33 cellular contexts compared by ENCODE assay signal in the genomic region with DNA sequence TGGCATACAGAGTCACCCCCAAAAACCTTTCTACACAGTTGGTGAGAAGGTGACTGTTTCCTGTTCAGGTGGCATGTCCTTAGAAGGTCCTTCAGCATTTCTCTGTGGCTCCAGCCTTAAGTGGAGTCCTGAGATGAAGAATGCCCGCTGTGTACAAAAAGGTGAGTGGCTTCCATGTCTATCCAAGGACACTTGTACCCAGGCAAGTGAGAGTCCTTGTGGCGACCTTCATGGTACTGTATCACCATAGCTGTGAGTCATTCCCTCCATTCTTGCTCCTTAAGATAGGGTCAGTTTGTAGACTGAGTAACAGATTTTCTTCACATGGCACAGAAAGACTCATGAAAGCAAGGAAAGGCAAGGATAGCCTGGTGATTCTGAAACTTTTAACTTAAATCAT.
"Had no signal": no experiment of that assay in that cellular context is flagged by ENCODE, and none has a peak within 500 bp of the region (broad histone marks: within the 10 kb centered on the region; RNA-seq: fewer than 3 reads in every experiment).

No MANE protein-coding gene starts in this region.

- H3K4me1 ChIP-seq: SJCRH30 had no signal

- H3K27me3 ChIP-seq: SJCRH30 had no signal

- H3K4me2 ChIP-seq: PC-9 had no signal

- H3K4me3 ChIP-seq: PC-9, SJCRH30, SK-N-MC had no signal

- H3K27ac ChIP-seq: PC-9, RWPE1, SJCRH30, SK-N-MC had no signal

- ATAC-seq: Panc1, Right ventricle myocardium inferior, SK-N-SH treated with all-trans-retinoic acid at 6 μM for 48 hours had no signal

- DNase-seq: Kasumi-1, MM.1S, MV-4-11, NCI-H1048, NCI-H1092 treated with DMSO at 0.1 percent for 48 hours, NCI-H1105 treated with DMSO at 0.1 percent for 48 hours, NCI-H1417, NCI-H1436, NCI-H146, NCI-H1694, NCI-H187, NCI-H1930, NCI-H2029 treated with DMSO at 0.1 percent for 48 hours, NCI-H2081 treated with DMSO at 0.1 percent for 48 hours, NCI-H2107, NCI-H2171, NCI-H226, NCI-H446 treated with DMSO at 0.1 percent for 48 hours, NCI-H510A, NCI-H524, NCI-H526, NCI-H69, NCI-H748 treated with DMSO at 0.1 percent for 48 hours, NCI-H82, PC-9, SHP77, SIG-M5, SJCRH30 had no signal

- H2AFZ ChIP-seq: PC-9 had no signal

- H3K36me3 ChIP-seq: SJCRH30 had no signal
